Comparison of ENCODE assay signal across 2 cellular contexts in genomic region chr18:32770651-32771168, GRCh38.
TF ChIP-seq lines count a peak whose summit lies in the region.

No MANE protein-coding gene starts in this region.

TF ChIP-seq in GM23338, 12 proteins besides CTCF, POLR2A, EP300 and RAD21 (continued from another document):
- TF ChIP-seq, protein P1, sequence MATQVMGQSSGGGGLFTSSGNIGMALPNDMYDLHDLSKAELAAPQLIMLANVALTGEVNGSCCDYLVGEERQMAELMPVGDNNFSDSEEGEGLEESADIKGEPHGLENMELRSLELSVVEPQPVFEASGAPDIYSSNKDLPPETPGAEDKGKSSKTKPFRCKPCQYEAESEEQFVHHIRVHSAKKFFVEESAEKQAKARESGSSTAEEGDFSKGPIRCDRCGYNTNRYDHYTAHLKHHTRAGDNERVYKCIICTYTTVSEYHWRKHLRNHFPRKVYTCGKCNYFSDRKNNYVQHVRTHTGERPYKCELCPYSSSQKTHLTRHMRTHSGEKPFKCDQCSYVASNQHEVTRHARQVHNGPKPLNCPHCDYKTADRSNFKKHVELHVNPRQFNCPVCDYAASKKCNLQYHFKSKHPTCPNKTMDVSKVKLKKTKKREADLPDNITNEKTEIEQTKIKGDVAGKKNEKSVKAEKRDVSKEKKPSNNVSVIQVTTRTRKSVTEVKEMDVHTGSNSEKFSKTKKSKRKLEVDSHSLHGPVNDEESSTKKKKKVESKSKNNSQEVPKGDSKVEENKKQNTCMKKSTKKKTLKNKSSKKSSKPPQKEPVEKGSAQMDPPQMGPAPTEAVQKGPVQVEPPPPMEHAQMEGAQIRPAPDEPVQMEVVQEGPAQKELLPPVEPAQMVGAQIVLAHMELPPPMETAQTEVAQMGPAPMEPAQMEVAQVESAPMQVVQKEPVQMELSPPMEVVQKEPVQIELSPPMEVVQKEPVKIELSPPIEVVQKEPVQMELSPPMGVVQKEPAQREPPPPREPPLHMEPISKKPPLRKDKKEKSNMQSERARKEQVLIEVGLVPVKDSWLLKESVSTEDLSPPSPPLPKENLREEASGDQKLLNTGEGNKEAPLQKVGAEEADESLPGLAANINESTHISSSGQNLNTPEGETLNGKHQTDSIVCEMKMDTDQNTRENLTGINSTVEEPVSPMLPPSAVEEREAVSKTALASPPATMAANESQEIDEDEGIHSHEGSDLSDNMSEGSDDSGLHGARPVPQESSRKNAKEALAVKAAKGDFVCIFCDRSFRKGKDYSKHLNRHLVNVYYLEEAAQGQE (IDR thresholded peaks at IDR 0.05; ENCODE audit: unreplicated experiment) = no peak
- TF ChIP-seq EZH2 (IDR thresholded peaks at IDR 0.05; ENCODE audit: low read depth, unreplicated experiment) (no peak), NANOG (IDR thresholded peaks at IDR 0.05; ENCODE audit: borderline replicate concordance) (no peak), CREB1 (CRISPR knock-in tag; IDR thresholded peaks at IDR 0.05; ENCODE audit: low read depth) (no peak), POLR2AphosphoS5 (IDR thresholded peaks at IDR 0.05; ENCODE audit: low read depth) (no peak), ZNF462 (CRISPR knock-in tag; IDR thresholded peaks at IDR 0.05) (no peak), STAT1 (IDR thresholded peaks at IDR 0.05; ENCODE audit: unreplicated experiment) (no peak), ZNF331 (CRISPR knock-in tag; IDR thresholded peaks at IDR 0.05; ENCODE audit: low read depth) (no peak), JUNB (IDR thresholded peaks at IDR 0.05; ENCODE audit: unreplicated experiment) (no peak)

TF ChIP-seq in WTC11, 78 proteins besides CTCF, POLR2A, EP300 and RAD21 (continued from another document):
- TF ChIP-seq USF2 (CRISPR knock-in tag; IDR thresholded peaks at IDR 0.05) (no peak), ATF3 (CRISPR knock-in tag; conservative IDR thresholded peaks at IDR 0.05) (no peak), EMX1 (CRISPR knock-in tag; IDR thresholded peaks at IDR 0.05) (no peak), AR (CRISPR knock-in tag; IDR thresholded peaks at IDR 0.05) (no peak)
- TF ChIP-seq, protein P2, sequence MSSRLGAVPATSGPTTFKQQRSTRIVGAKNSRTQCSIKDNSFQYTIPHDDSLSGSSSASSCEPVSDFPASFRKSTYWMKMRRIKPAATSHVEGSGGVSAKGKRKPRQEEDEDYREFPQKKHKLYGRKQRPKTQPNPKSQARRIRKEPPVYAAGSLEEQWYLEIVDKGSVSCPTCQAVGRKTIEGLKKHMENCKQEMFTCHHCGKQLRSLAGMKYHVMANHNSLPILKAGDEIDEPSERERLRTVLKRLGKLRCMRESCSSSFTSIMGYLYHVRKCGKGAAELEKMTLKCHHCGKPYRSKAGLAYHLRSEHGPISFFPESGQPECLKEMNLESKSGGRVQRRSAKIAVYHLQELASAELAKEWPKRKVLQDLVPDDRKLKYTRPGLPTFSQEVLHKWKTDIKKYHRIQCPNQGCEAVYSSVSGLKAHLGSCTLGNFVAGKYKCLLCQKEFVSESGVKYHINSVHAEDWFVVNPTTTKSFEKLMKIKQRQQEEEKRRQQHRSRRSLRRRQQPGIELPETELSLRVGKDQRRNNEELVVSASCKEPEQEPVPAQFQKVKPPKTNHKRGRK (CRISPR knock-in tag; IDR thresholded peaks at IDR 0.05; ENCODE audit: borderline replicate concordance) = no peak
